ENCODE assay signal across 8 cellular contexts in the genomic region with DNA sequence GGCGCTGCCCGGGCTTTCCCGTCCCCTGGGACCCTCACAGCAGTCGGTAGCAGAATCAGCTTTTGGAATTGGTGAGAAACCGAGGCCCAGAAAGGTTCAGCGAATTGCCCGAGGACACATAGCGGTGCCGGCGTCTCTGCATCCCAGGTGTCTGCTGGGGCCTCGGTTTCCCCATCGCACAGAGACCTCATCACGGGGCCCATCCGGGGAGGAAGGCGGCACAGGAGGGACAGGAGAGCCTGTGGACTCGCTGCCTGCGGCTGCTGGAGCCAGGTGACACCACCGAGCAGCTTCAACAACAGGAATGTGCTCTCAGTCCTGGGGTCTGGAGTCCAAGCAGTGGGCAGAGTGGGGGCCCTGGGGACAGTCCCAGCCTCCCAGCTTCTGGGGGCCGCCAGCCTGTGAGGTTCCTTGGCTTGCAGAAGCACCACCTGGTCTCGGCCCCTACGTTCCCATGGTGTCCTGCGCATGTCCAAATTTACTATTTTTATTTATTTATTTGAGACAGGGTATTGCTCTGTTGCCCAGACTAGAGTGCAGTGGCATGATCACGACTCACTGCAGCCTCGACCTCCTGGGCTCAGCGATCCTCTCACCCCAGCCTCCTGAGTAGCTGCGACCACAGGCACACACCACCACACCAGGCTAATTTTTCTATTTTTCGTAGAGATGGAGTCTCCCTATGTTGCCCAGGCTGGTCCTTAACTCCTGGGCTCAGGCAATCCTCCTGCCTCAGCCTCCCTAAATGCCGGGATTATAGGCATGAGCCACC. TPM values are rescaled to one million over a fixed set of nuclear protein-coding genes. Genes with fewer than 3 reads are reported as not detected.
DNase-seq lines count a peak whose midpoint lies in the region.

No MANE protein-coding gene starts in this region.

- H3K27me3 ChIP-seq in subcutaneous abdominal adipose tissue (ENCODE audit: control insufficient read depth in 5 of 5, insufficient read depth in 4 of 5, low read length in 5 of 5): no peaks in the 10 kb centered on the region

- DNase-seq in T-helper 1 cell (no peak), immature natural killer cell (no peak), posterior vena cava (ENCODE audit: low spot score) (no peak), HK-2 (ENCODE audit: unreplicated experiment) (no peak), SKM-1 treated with dmso at 0.1 percent for 144 hours (lab: John Stamatoyannopoulos, UW; ENCODE audit: unreplicated experiment) (no peak)

- peaks cover 15% of the 10 kb centered on the region for H3K36me3 Mint-ChIP-seq in T-helper 1 cell treated with Interleukin-12 subunit alpha and Interleukin-12 subunit beta and Interleukin-4 antibody, amounts not matched to agents 30 μg/mL and 1 μg/mL, for 36 hours (ENCODE audit: low read depth)
- H3K36me3 Mint-ChIP-seq in activated naive CD8-positive, alpha-beta T cell: no peaks in the 10 kb centered on the region
- H3K36me3 Mint-ChIP-seq in immature natural killer cell: peaks cover 3 to 11% (median 8%) of the 10 kb centered on the region in 3 donors

- peaks cover 3% of the 10 kb centered on the region for H3K27me3 Mint-ChIP-seq in T-helper 1 cell treated with Interleukin-12 subunit alpha and Interleukin-12 subunit beta and Interleukin-4 antibody, amounts not matched to agents 30 μg/mL and 1 μg/mL, for 36 hours (ENCODE audit: low read depth)
- no peaks in the 10 kb centered on the region for H3K27me3 Mint-ChIP-seq in activated naive CD8-positive, alpha-beta T cell
- H3K27me3 Mint-ChIP-seq in immature natural killer cell (ENCODE audit: low read depth in 3 of 3): peaks cover 2 to 9% (median 3%) of the 10 kb centered on the region in 3 donors

- H3K4me3 Mint-ChIP-seq in T-helper 1 cell treated with Interleukin-12 subunit alpha and Interleukin-12 subunit beta and Interleukin-4 antibody, amounts not matched to agents 30 μg/mL and 1 μg/mL, for 36 hours: peak overlapping the region; percentile 93
- H3K4me3 Mint-ChIP-seq in activated naive CD8-positive, alpha-beta T cell: peak overlapping the region; percentile 42
- H3K4me3 Mint-ChIP-seq in immature natural killer cell: peak overlapping the region; percentile 41 to 91 (median 89)

- H3K9me3 Mint-ChIP-seq in T-helper 1 cell treated with Interleukin-12 subunit alpha and Interleukin-12 subunit beta and Interleukin-4 antibody, amounts not matched to agents 30 μg/mL and 1 μg/mL, for 36 hours: no peaks in the 10 kb centered on the region
- H3K9me3 Mint-ChIP-seq in activated naive CD8-positive, alpha-beta T cell (ENCODE audit: low read depth): no peaks in the 10 kb centered on the region
- no peaks in the 10 kb centered on the region for H3K9me3 Mint-ChIP-seq in immature natural killer cell

- peak overlapping the region in 4 of 5 donors; percentile 42 to 96 (median 69) for H3K4me3 ChIP-seq in subcutaneous abdominal adipose tissue (ENCODE audit: low read depth in 1 of 5, low read length in 5 of 5)

- peaks cover 8 to 21% (median 17%) of the 10 kb centered on the region in 5 donors for H3K36me3 ChIP-seq in subcutaneous abdominal adipose tissue (ENCODE audit: control insufficient read depth in 5 of 5, insufficient read depth in 5 of 5, low read length in 5 of 5)

- H3K27ac ChIP-seq in subcutaneous abdominal adipose tissue (ENCODE audit: low read depth, low read length): no peak overlapping the region

- H3K4me1 Mint-ChIP-seq in T-helper 1 cell treated with Interleukin-12 subunit alpha and Interleukin-12 subunit beta and Interleukin-4 antibody, amounts not matched to agents 30 μg/mL and 1 μg/mL, for 36 hours (ENCODE audit: low read depth): peaks cover 16% of the 10 kb centered on the region
- H3K4me1 Mint-ChIP-seq in activated naive CD8-positive, alpha-beta T cell (ENCODE audit: low read depth): peaks cover 25% of the 10 kb centered on the region
- peaks cover 33 to 35% of the 10 kb centered on the region in 2 donors for H3K4me1 Mint-ChIP-seq in immature natural killer cell

- H3K27ac Mint-ChIP-seq in T-helper 1 cell treated with Interleukin-12 subunit alpha and Interleukin-12 subunit beta and Interleukin-4 antibody, amounts not matched to agents 30 μg/mL and 1 μg/mL, for 36 hours: no peak overlapping the region
- no peak overlapping the region for H3K27ac Mint-ChIP-seq in activated naive CD8-positive, alpha-beta T cell
- peak overlapping the region in 3 of 6 donors; percentile 85 to 90 (median 89) for H3K27ac Mint-ChIP-seq in immature natural killer cell

- no peak overlapping the region for H3K9ac ChIP-seq in subcutaneous abdominal adipose tissue (ENCODE audit: low read length in 5 of 5)

- peaks cover 0 to 27% (median 25%) of the 10 kb centered on the region in 5 donors for H3K4me1 ChIP-seq in subcutaneous abdominal adipose tissue (ENCODE audit: control insufficient read depth in 5 of 5, insufficient read depth in 5 of 5, low read length in 5 of 5)

- peaks cover 0 to 4% (median 0%) of the 10 kb centered on the region in 5 donors for H3K9me3 ChIP-seq in subcutaneous abdominal adipose tissue (ENCODE audit: control insufficient read depth in 5 of 5, low read length in 5 of 5)

- intact Hi-C loops in posterior vena cava (cut with DNase I): no loop called here

RNA-seq across cellular contexts. Expression of a gene that starts 0.5 kb away (rescaled TPM):
- polyA plus RNA-seq in immature natural killer cell: 10 to 100 TPM; 12.7 to 24.0 (median 18.1) TPM
- 1 to 10 TPM; 5.9 to 8.4 TPM for total RNA-seq in posterior vena cava

RNA-seq across cellular contexts. Expression of a gene that starts 7.1 kb away (rescaled TPM):
- polyA plus RNA-seq in immature natural killer cell: not detected
- not detected for total RNA-seq in posterior vena cava

RNA-seq across cellular contexts. Expression of a gene that starts 21.4 kb away (rescaled TPM):
- polyA plus RNA-seq in immature natural killer cell: 10 to 100 TPM; 49.7 to 72.1 (median 55.1) TPM
- 10 to 100 TPM; 16.3 to 17.8 TPM for total RNA-seq in posterior vena cava

Comparison
In these comparisons a context has a peak if more than half of its experiments do, and no peak if none do; other contexts are left out.
1. H3K4me3 Mint-ChIP-seq: peak in every context shown above with its lines; median percentile 93 in T-helper 1 cell treated with Interleukin-12 subunit alpha and Interleukin-12 subunit beta and Interleukin-4 antibody, amounts not matched to agents 30 μg/mL and 1 μg/mL, for 36 hours; 89 in immature natural killer cell; 42 in activated naive CD8-positive, alpha-beta T cell.